1 cellular context compared by ENCODE assay signal in genomic region chrX:153726286-153727107, GRCh38.
TF ChIP-seq lines count a peak whose summit lies in the region.

No MANE protein-coding gene starts in this region.

TF ChIP-seq in HepG2, 621 proteins besides CTCF, POLR2A, EP300 and RAD21 (continued from another document and continues in another):
- TF ChIP-seq ZHX2 (IDR thresholded peaks at IDR 0.05; ENCODE audit: low read depth) = 0 out of 2 replicates have a peak, but pooled peaks have one; percentile 33
- TF ChIP-seq ZHX2 (CRISPR knock-in tag; IDR thresholded peaks at IDR 0.05; ENCODE audit: borderline replicate concordance) = no peak
- no peak for TF ChIP-seq KDM5A (IDR thresholded peaks at IDR 0.05; ENCODE audit: borderline replicate concordance, low read length)
- peak; percentile 38; the same call in 1 of the 2 replicates for TF ChIP-seq ZNF12 (CRISPR knock-in tag; IDR thresholded peaks at IDR 0.05)
- peak; percentile 89 for TF ChIP-seq ZNF121 (CRISPR knock-in tag; IDR thresholded peaks at IDR 0.05)
- TF ChIP-seq BATF2 (CRISPR knock-in tag; IDR thresholded peaks at IDR 0.05) = no peak
- TF ChIP-seq ZNF747 (CRISPR knock-in tag; IDR thresholded peaks at IDR 0.05; ENCODE audit: borderline replicate concordance) = no peak
- peak; percentile 59 for TF ChIP-seq MED8 (CRISPR knock-in tag; IDR thresholded peaks at IDR 0.05; ENCODE audit: insufficient replicate concordance)
- TF ChIP-seq ARID5B (CRISPR knock-in tag; IDR thresholded peaks at IDR 0.05) = peak; percentile 49
- no peak for TF ChIP-seq BRF2 (CRISPR knock-in tag; IDR thresholded peaks at IDR 0.05)
- TF ChIP-seq AGO1 (IDR thresholded peaks at IDR 0.05; ENCODE audit: low read depth, low read length, poor library complexity, severe bottlenecking) = no peak
- peak; percentile 66; the same call in 1 of the 2 replicates for TF ChIP-seq ZSCAN31 (CRISPR knock-in tag; IDR thresholded peaks at IDR 0.05; ENCODE audit: low read depth)
- TF ChIP-seq HDAC2 (CRISPR knock-in tag; IDR thresholded peaks at IDR 0.05) = peak; percentile 69
- TF ChIP-seq FOXP1 (IDR thresholded peaks at IDR 0.05) = no peak
- TF ChIP-seq FOXP1 (CRISPR knock-in tag; IDR thresholded peaks at IDR 0.05) = no peak
- no peak for TF ChIP-seq GPBP1L1 (CRISPR knock-in tag; IDR thresholded peaks at IDR 0.05)
- TF ChIP-seq TMF1 (CRISPR knock-in tag; IDR thresholded peaks at IDR 0.05; ENCODE audit: low read depth) = peak; percentile 59; the same call in 1 of the 2 replicates
- TF ChIP-seq RARG (CRISPR knock-in tag; IDR thresholded peaks at IDR 0.05; ENCODE audit: low read depth) = no peak
- TF ChIP-seq PITX1 (CRISPR knock-in tag; IDR thresholded peaks at IDR 0.05) = no peak
- TF ChIP-seq FOSL2 (CRISPR knock-in tag; IDR thresholded peaks at IDR 0.05) = peak; percentile 93
- peak; percentile 90 for TF ChIP-seq NR2C2 (CRISPR knock-in tag; IDR thresholded peaks at IDR 0.05; ENCODE audit: borderline replicate concordance)
- no peak for TF ChIP-seq HNRNPLL (IDR thresholded peaks at IDR 0.05; ENCODE audit: low read depth, low read length, poor library complexity, severe bottlenecking)
- no peak for TF ChIP-seq SATB2 (CRISPR knock-in tag; IDR thresholded peaks at IDR 0.05)
- TF ChIP-seq NAIF1 (CRISPR knock-in tag; IDR thresholded peaks at IDR 0.05; ENCODE audit: borderline replicate concordance) = no peak; the same call in 1 of the 2 replicates
- no peak for TF ChIP-seq MLLT10 (CRISPR knock-in tag; IDR thresholded peaks at IDR 0.05)
- no peak for TF ChIP-seq ATF1 (CRISPR knock-in tag; IDR thresholded peaks at IDR 0.05)
- no peak; the same call in 1 of the 2 replicates for TF ChIP-seq ZNF724P (CRISPR knock-in tag; IDR thresholded peaks at IDR 0.05; ENCODE audit: borderline replicate concordance)
- no peak for TF ChIP-seq ZNF512B (CRISPR knock-in tag; IDR thresholded peaks at IDR 0.05; ENCODE audit: borderline replicate concordance)
- peak; percentile 2 for TF ChIP-seq TEAD3 (CRISPR knock-in tag; optimal IDR thresholded peaks at IDR 0.05; ENCODE audit: borderline replicate concordance)
- TF ChIP-seq ZBTB26 (CRISPR knock-in tag; IDR thresholded peaks at IDR 0.05; ENCODE audit: borderline replicate concordance) = no peak
- no peak for TF ChIP-seq ZBTB49 (CRISPR knock-in tag; IDR thresholded peaks at IDR 0.05; ENCODE audit: borderline replicate concordance)
- TF ChIP-seq ZNF260 (CRISPR knock-in tag; IDR thresholded peaks at IDR 0.05; ENCODE audit: borderline replicate concordance, low read depth) = no peak
- no peak for TF ChIP-seq ZNF44 (CRISPR knock-in tag; IDR thresholded peaks at IDR 0.05)
- TF ChIP-seq ZNF543 (CRISPR knock-in tag; IDR thresholded peaks at IDR 0.05) = 0 out of 2 replicates have a peak, but pooled peaks have one; percentile 27
- TF ChIP-seq ETV5 (CRISPR knock-in tag; IDR thresholded peaks at IDR 0.05; ENCODE audit: borderline replicate concordance) = peak; percentile 56
- TF ChIP-seq THRA (CRISPR knock-in tag; IDR thresholded peaks at IDR 0.05; ENCODE audit: borderline replicate concordance) = peak; percentile 95
- no peak for TF ChIP-seq THAP8 (CRISPR knock-in tag; IDR thresholded peaks at IDR 0.05; ENCODE audit: borderline replicate concordance)
